ENCODE assay signal across 8 cellular contexts in the genomic region with DNA sequence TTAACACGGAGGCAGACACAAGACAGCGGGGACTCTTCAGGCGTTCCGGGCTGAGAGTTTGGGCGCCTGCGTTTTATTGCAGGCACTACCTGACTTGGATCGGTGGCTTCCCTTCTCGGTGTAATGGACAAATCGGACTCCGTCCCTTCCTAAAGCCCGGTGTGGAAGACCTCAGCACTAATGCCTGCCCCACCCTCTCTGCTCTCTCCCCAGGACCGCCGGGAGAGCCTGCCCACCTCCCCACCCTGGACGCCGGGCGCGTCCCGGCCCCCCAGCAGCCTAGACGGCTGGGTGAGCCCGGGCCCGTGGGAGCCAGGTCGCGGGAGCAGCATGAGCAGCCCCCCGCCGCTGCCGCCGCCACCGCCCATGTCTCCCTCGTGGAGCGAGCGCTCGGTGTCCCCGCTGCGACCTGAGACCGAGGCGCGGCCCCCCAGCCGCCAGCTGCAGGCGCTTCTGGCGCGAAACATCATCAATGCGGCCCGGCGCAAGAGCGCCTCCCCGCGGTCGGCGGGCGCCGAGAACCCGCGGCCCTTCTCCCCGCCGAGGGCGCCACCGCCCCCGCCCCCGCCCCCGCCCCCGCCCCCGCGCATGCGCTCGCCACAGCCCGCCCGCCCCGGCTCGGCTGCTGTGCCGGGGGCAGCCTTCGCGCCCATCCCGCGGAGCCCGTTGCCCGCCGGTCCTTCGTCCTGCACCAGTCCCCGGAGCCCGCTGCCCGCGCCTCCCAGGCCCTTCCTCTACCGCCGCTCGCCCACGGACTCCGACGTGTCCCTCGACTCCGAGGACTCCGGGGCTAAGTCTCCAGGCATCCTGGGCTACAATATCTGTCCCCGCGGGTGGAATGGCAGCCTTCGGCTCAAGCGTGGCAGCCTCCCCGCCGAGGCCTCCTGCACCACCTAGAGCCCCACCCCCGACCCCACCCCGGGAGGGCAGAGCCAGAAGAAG. TPM values are rescaled to one million over a fixed set of nuclear protein-coding genes. Genes with fewer than 3 reads are reported as not detected.
DNase-seq lines count a peak whose midpoint lies in the region; ATAC-seq and TF ChIP-seq lines count a peak whose summit lies in the region.

No MANE protein-coding gene starts in this region.

- no peaks in the 10 kb centered on the region for H4K20me1 ChIP-seq in KMS-11 (ENCODE audit: insufficient read depth)

- TF ChIP-seq CTCF in KMS-11 (conservative IDR thresholded peaks at IDR 0.05; ENCODE audit: low read depth, low read length), result peak; percentile 17; the same call in 1 of the 2 replicates
- peak; percentile 50 to 90 (median 78) for TF ChIP-seq CTCF in heart left ventricle (IDR thresholded peaks at IDR 0.05)
- TF ChIP-seq CTCF in progenitor cell of endocrine pancreas (IDR thresholded peaks at IDR 0.05; ENCODE audit: unreplicated experiment), result peak; percentile 86
- peak; percentile 62 to 88 (median 83) for TF ChIP-seq CTCF in uterus (IDR thresholded peaks at IDR 0.05)

- peak overlapping the region; percentile 76 for H3K4me3 Mint-ChIP-seq in activated naive CD4-positive, alpha-beta T cell treated with anti-CD3 and anti-CD28 coated beads for 36 hours
- peak overlapping the region; percentile 73 for H3K4me3 Mint-ChIP-seq in progenitor cell of endocrine pancreas (ENCODE audit: low read depth)

- peak overlapping the region; percentile 39; the same call in 1 of the 2 replicates for H3K4me2 ChIP-seq in KMS-11

- peak overlapping the region; percentile 63; the same call in 1 of the 2 replicates for H3K9ac ChIP-seq in KMS-11

- DNase-seq in DMS153 treated with DMSO at 0.1 percent for 48 hours (lab: John Stamatoyannopoulos, UW; ENCODE audit: unreplicated experiment), result peak; percentile 4
- peak; percentile 40 for DNase-seq in SK-MEL-5 (ENCODE audit: low read depth, low spot score)
- DNase-seq in activated naive CD4-positive, alpha-beta T cell treated with anti-CD3 and anti-CD28 coated beads for 36 hours, result peak; percentile 77
- peak; percentile 78 to 88 (median 84) for DNase-seq in heart left ventricle
- DNase-seq in progenitor cell of endocrine pancreas (ENCODE audit: low spot score, unreplicated experiment), result peak; percentile 84
- DNase-seq in uterus, result peak; percentile 70 to 88

- intact Hi-C loops in activated naive CD4-positive, alpha-beta T cell treated with anti-CD3 and anti-CD28 coated beads for 36 hours (cut with micrococcal nuclease), result loop anchor here (1.0 to 2.0 kb wide), 5 partner anchors 34 to 198 kb away; no protein-coding TSS in a partner anchor
- intact Hi-C loops in heart left ventricle (cut with DNase I) (loop anchor here (1.0 to 10.0 kb wide), 14 partner anchors 46 to 202 kb away; a partner anchor contains a TSS), uterus (cut with DNase I; ENCODE audit: low total_unique reads) (loop anchor here (5.0 kb wide), 1 partner anchor 64 kb away; no protein-coding TSS in a partner anchor)

- H3K27ac ChIP-seq in KMS-11 (no peak overlapping the region), heart left ventricle (peak overlapping the region; percentile 81 to 96 (median 90)), uterus (peak overlapping the region; percentile 78 to 80)

- H3K36me3 ChIP-seq in KMS-11 (ENCODE audit: insufficient read depth) (no peaks in the 10 kb centered on the region), heart left ventricle (peaks cover 0 to 26% (median 6%) of the 10 kb centered on the region in 9 donors), uterus (no peaks in the 10 kb centered on the region)

- H3K27me3 Mint-ChIP-seq in activated naive CD4-positive, alpha-beta T cell treated with anti-CD3 and anti-CD28 coated beads for 36 hours (ENCODE audit: low read depth), result no peaks in the 10 kb centered on the region
- peaks cover 29% of the 10 kb centered on the region for H3K27me3 Mint-ChIP-seq in progenitor cell of endocrine pancreas

- H3K9me3 Mint-ChIP-seq in activated naive CD4-positive, alpha-beta T cell treated with anti-CD3 and anti-CD28 coated beads for 36 hours, result no peaks in the 10 kb centered on the region
- no peaks in the 10 kb centered on the region for H3K9me3 Mint-ChIP-seq in progenitor cell of endocrine pancreas (ENCODE audit: low read depth)

- ATAC-seq in GM21515 (IDR thresholded peaks at IDR 0.05; ENCODE audit: unreplicated experiment), result peak; percentile 65
- peak; percentile 28 to 60 (median 48) for ATAC-seq in heart left ventricle

- WGBS in heart left ventricle, 4 donors, result 2 to 16% (median 4%) methylated on average over 16 to 99 of the region's 99 CpGs

- in situ Hi-C loops in SK-MEL-5 (cut with HindIII; ENCODE audit: low pct_unique_long_range_greater_than_20kb, low sequenced_read_pairs), result no loop called here

- H3K4me1 ChIP-seq in KMS-11 (ENCODE audit: low read depth, poor library complexity, severe bottlenecking) (no peaks in the 10 kb centered on the region), heart left ventricle (peaks cover 3 to 82% (median 58%) of the 10 kb centered on the region in 12 donors), uterus (peaks cover 0 to 12% of the 10 kb centered on the region in 2 donors)

- no peaks in the 10 kb centered on the region for H3K9me3 ChIP-seq in heart left ventricle
- H3K9me3 ChIP-seq in uterus, result no peaks in the 10 kb centered on the region

- CTCF ChIA-PET in activated naive CD4-positive, alpha-beta T cell treated with anti-CD3 and anti-CD28 coated beads for 36 hours (lab: Charles Lee), result interaction anchor here (0.7 to 4.0 kb wide), 10 partner anchors 10 to 293 kb away, joined by 3 to 41 read pairs (median 4); a partner anchor contains a TSS

- peak overlapping the region; percentile 90 for H2AFZ ChIP-seq in KMS-11 (ENCODE audit: low read depth)

- TF ChIP-seq POLR2A in heart left ventricle (IDR thresholded peaks at IDR 0.05) (no peak), uterus (IDR thresholded peaks at IDR 0.05) (no peak)

- H3K79me2 ChIP-seq in KMS-11 (ENCODE audit: insufficient read depth, low read depth), result no peaks in the 10 kb centered on the region

- H3K4me1 Mint-ChIP-seq in activated naive CD4-positive, alpha-beta T cell treated with anti-CD3 and anti-CD28 coated beads for 36 hours (ENCODE audit: low read depth), result peaks cover 2% of the 10 kb centered on the region
- peaks cover 7% of the 10 kb centered on the region for H3K4me1 Mint-ChIP-seq in progenitor cell of endocrine pancreas (ENCODE audit: low read depth)

- H3K27ac Mint-ChIP-seq in activated naive CD4-positive, alpha-beta T cell treated with anti-CD3 and anti-CD28 coated beads for 36 hours, result no peak overlapping the region
- H3K27ac Mint-ChIP-seq in progenitor cell of endocrine pancreas, result no peak overlapping the region

- H3K27me3 ChIP-seq in KMS-11 (ENCODE audit: insufficient read depth, low read depth), result no peaks in the 10 kb centered on the region
- no peaks in the 10 kb centered on the region for H3K27me3 ChIP-seq in heart left ventricle
- H3K27me3 ChIP-seq in uterus, result no peaks in the 10 kb centered on the region

- H3K4me3 ChIP-seq in KMS-11 (IDR thresholded peaks at IDR 0.05; ENCODE audit: insufficient read depth, low read depth, low read length) (no peak overlapping the region), heart left ventricle (peak overlapping the region in 11 of 12 donors; percentile 30 to 65 (median 53)), uterus (peak overlapping the region; percentile 40 to 45)

- no peaks in the 10 kb centered on the region for H3K36me3 Mint-ChIP-seq in activated naive CD4-positive, alpha-beta T cell treated with anti-CD3 and anti-CD28 coated beads for 36 hours (ENCODE audit: low read depth)
- no peaks in the 10 kb centered on the region for H3K36me3 Mint-ChIP-seq in progenitor cell of endocrine pancreas (ENCODE audit: insufficient read depth)

RNA-seq across cellular contexts. Expression of a gene that starts 4.6 kb away (rescaled TPM):
- not detected in 2 replicates for total RNA-seq in SK-MEL-5 (2014; rRNA removed; shearing (Covaris generic))
- polyA plus RNA-seq in SK-MEL-5 (2015; cell fraction: cytosol; rRNA removed), result not detected in 2 replicates
- polyA plus RNA-seq in SK-MEL-5 (2015; cell fraction: nucleus; rRNA removed), result not detected in 2 replicates
- under 1 TPM; 0.17 to 0.49 TPM for total RNA-seq in activated naive CD4-positive, alpha-beta T cell treated with anti-CD3 and anti-CD28 coated beads for 36 hours
- total RNA-seq in heart left ventricle (10 to 100 TPM in 1 of 9 donors, 1 to 10 TPM in 8; 1.8 to 10.2 (median 5.1) TPM), progenitor cell of endocrine pancreas (2.9 and 3.1 TPM in 2 replicates), uterus (10 to 100 TPM in 1 of 4 donors, 1 to 10 TPM in 2, not detected in 1; 3.2 to 69.1 (median 3.4) TPM)
- 1 to 10 TPM; 1.2 to 4.6 TPM for polyA plus RNA-seq in heart left ventricle

RNA-seq across cellular contexts. Expression of a gene that starts 16.0 kb away (rescaled TPM):
- not detected in 2 replicates for total RNA-seq in SK-MEL-5 (2014; rRNA removed; shearing (Covaris generic))
- polyA plus RNA-seq in SK-MEL-5 (2015; cell fraction: cytosol; rRNA removed), result 0.22 TPM in 1 of 2 replicates, not detected in the other
- 0.07 and 0.62 TPM in 2 replicates for polyA plus RNA-seq in SK-MEL-5 (2015; cell fraction: nucleus; rRNA removed)
- total RNA-seq in activated naive CD4-positive, alpha-beta T cell treated with anti-CD3 and anti-CD28 coated beads for 36 hours, result under 1 TPM; 0.14 to 0.17 TPM
- 100 to 1,000 TPM; 444 to 782 (median 590) TPM for total RNA-seq in heart left ventricle
- polyA plus RNA-seq in heart left ventricle, result 100 to 1,000 TPM; 304 to 791 TPM
- total RNA-seq in progenitor cell of endocrine pancreas, result 1.4 and 1.5 TPM in 2 replicates
- total RNA-seq in uterus, result 100 to 1,000 TPM in 1 of 4 donors, 10 to 100 TPM in 1, 1 to 10 TPM in 2; 3.6 to 146 (median 10.6) TPM

RNA-seq across cellular contexts. Expression of a gene that starts 44.4 kb away (rescaled TPM):
- total RNA-seq in SK-MEL-5 (2014; rRNA removed; shearing (Covaris generic)), result 20.9 and 24.8 TPM in 2 replicates
- 24.5 and 31.0 TPM in 2 replicates for polyA plus RNA-seq in SK-MEL-5 (2015; cell fraction: cytosol; rRNA removed)
- polyA plus RNA-seq in SK-MEL-5 (2015; cell fraction: nucleus; rRNA removed), result 51.4 and 69.4 TPM in 2 replicates
- 10 to 100 TPM; 86.2 to 88.2 TPM for total RNA-seq in activated naive CD4-positive, alpha-beta T cell treated with anti-CD3 and anti-CD28 coated beads for 36 hours
- total RNA-seq in heart left ventricle (10 to 100 TPM; 23.5 to 42.3 (median 28.0) TPM), progenitor cell of endocrine pancreas (58.1 and 59.1 TPM in 2 replicates), uterus (10 to 100 TPM; 38.2 to 58.4 (median 43.2) TPM)
- 10 to 100 TPM; 19.2 to 24.6 TPM for polyA plus RNA-seq in heart left ventricle

Comparison
In these comparisons a context has a peak if more than half of its experiments do, and no peak if none do; other contexts are left out.
1. DNase-seq: peak in every context shown above with its lines; median percentile 84 in heart left ventricle; 84 in progenitor cell of endocrine pancreas; 79 in uterus; 77 in activated naive CD4-positive, alpha-beta T cell treated with anti-CD3 and anti-CD28 coated beads for 36 hours; 40 in SK-MEL-5; 4 in DMS153 treated with DMSO at 0.1 percent for 48 hours.
2. CTCF ChIP-seq: peak in every context shown above with its lines; median percentile 86 in progenitor cell of endocrine pancreas; 83 in uterus; 78 in heart left ventricle; 17 in KMS-11.